16 cellular contexts compared by ENCODE assay signal in the genomic region with DNA sequence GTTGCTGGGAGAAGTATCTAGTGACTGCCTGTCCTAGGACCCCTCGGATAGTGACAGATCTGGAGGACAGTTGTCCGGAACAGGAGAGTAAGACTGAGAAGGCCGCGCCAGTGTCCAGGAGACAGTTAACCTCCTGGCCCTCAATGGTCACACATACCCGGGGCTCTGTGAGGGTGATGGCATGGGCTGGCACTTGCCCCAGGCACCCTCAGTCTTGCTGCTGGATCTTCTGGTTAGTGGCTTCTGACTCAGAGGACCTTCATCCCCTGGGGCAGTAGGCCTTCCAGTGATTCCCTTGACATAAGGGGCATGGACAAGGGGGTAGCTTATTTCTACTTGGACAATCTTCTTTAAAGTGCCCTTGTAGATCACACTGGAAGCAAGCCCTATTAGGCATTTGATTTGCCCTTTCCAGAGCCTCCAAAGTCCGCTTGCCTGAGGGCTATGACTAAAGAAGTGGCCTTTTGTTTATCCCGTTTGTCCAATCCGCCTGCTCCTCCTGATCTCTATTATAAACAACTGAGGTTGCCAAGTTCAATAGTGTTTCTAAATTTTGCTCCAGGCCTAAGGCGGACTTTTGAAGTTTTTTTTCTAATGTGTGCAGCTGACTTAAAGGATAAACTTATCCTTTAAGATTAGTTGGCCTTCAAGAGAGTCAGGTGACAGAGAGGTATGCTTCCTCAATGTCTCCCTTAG. TPM values are rescaled to one million over a fixed set of nuclear protein-coding genes. Genes with fewer than 3 reads are reported as not detected.
A peak's percentile ranks its signal among the peaks of the same experiment; 100 is the strongest.
DNase-seq lines count a peak whose midpoint lies in the region; TF ChIP-seq lines count a peak whose summit lies in the region.
"Not testable (repeated sequence)": the region's sequence is repeated elsewhere in the genome, so short reads cannot be mapped to it uniquely, and the experiment has no call there.
"Had no signal": no experiment of that assay in that cellular context is flagged by ENCODE, and none has a peak within 500 bp of the region (broad histone marks: within the 10 kb centered on the region; RNA-seq: fewer than 3 reads in every experiment).

No MANE protein-coding gene starts in this region.

- H2BK15ac ChIP-seq in mesenchymal stem cell (ENCODE audit: low read depth, poor library complexity, severe bottlenecking) = not testable (repeated sequence)

- H2BK120ac ChIP-seq in mesenchymal stem cell (ENCODE audit: low read depth, low read length) = peak overlapping the region; percentile 61

- CTCF ChIA-PET in mammary epithelial cell (lab: Charles Lee; ENCODE audit: low non-redundant PET) = not testable (repeated sequence)

- H3F3A ChIP-seq in GM23248 (ENCODE audit: insufficient read depth); smooth muscle cell (ENCODE audit: low read depth): not testable (repeated sequence)

- H3K18ac ChIP-seq in mesenchymal stem cell (ENCODE audit: low read depth in 1 of 2, low read length in 2 of 2) = peak overlapping the region in 1 of 2 experiments; percentile 38

- not testable (repeated sequence) for H4K91ac ChIP-seq in mesenchymal stem cell (ENCODE audit: low read length)

- H3K4me3 ChIP-seq in GM23248; mammary epithelial cell (replicated peaks in 1 of 3; ENCODE audit: insufficient read depth in 1 of 3, low read depth in 2 of 3, low read length in 3 of 3); fibroblast of the aortic adventitia (ENCODE audit: low read depth, low read length); mesenchymal stem cell (ENCODE audit: insufficient read depth in 1 of 2, low read depth in 1 of 2, low read length in 2 of 2); smooth muscle cell: not testable (repeated sequence)

- H3K27ac ChIP-seq in GM23248; mammary epithelial cell (ENCODE audit: insufficient read depth, low read depth, low read length); mesenchymal stem cell (ENCODE audit: low read length, poor library complexity, severe bottlenecking); smooth muscle cell (ENCODE audit: low read depth): not testable (repeated sequence)
- peak overlapping the region; percentile 60 for H3K27ac ChIP-seq in VCaP

- in situ Hi-C loops in GM23248 (cut with MboI); mammary epithelial cell (cut with MboI; ENCODE audit: low sequenced_read_pairs in 2 of 2): not testable (repeated sequence)

- peak overlapping the region in 1 of 2 experiments; percentile 82 for H2BK12ac ChIP-seq in mesenchymal stem cell (ENCODE audit: low read length in 2 of 2)

- not testable (repeated sequence) for H3K9me3 ChIP-seq in GM23248 (ENCODE audit: low read depth); mammary epithelial cell (replicated peaks; ENCODE audit: insufficient read depth, low read length); mesenchymal stem cell (ENCODE audit: control insufficient read depth, low read length); smooth muscle cell (replicated peaks; ENCODE audit: low read depth)

- not testable (repeated sequence) for H4K20me1 ChIP-seq in GM23248 (ENCODE audit: insufficient read depth); mammary epithelial cell (ENCODE audit: insufficient read depth, low read length); smooth muscle cell (ENCODE audit: low read depth)

- not testable (repeated sequence) for H3K79me2 ChIP-seq in GM23248 (ENCODE audit: insufficient read depth); mammary epithelial cell (ENCODE audit: insufficient read depth, low read length); smooth muscle cell (ENCODE audit: low read depth)

- not testable (repeated sequence) for H3K4me2 ChIP-seq in GM23248 (ENCODE audit: unreplicated experiment); mammary epithelial cell (ENCODE audit: insufficient read depth, low read depth, low read length); mesenchymal stem cell (ENCODE audit: low read length, poor library complexity, severe bottlenecking)
- peak overlapping the region; percentile 25 for H3K4me2 ChIP-seq in smooth muscle cell

- not testable (repeated sequence) for H3K14ac ChIP-seq in mesenchymal stem cell (ENCODE audit: low read length in 2 of 2)

- BruUV-seq in mammary epithelial cell (replicated peaks; lab: Mats Ljungman, UMichigan) = not testable (repeated sequence)

- dilution Hi-C loops in mammary epithelial cell (cut with HindIII; ENCODE audit: low sequenced_read_pairs) = not testable (repeated sequence)

- not testable (repeated sequence) for H3K23ac ChIP-seq in mesenchymal stem cell (ENCODE audit: low read length in 2 of 2)

- H2AK5ac ChIP-seq in mesenchymal stem cell (ENCODE audit: low read length, severe bottlenecking) = not testable (repeated sequence)

- DNase-seq in AG09319 (ENCODE audit: extremely low read depth, low read depth) = peak; percentile 78
- DNase-seq in GM23248 = peak; percentile 82
- DNase-seq in NCI-H146 (lab: John Stamatoyannopoulos, UW) = peak; percentile 2
- peak; percentile 79 for DNase-seq in mammary epithelial cell
- peak; percentile 87 for DNase-seq in fibroblast of the aortic adventitia (ENCODE audit: low read depth)
- DNase-seq in mesenchymal stem cell = peak; percentile 92
- DNase-seq in smooth muscle cell (lab: John Stamatoyannopoulos, UW; ENCODE audit: unreplicated experiment) = not testable (repeated sequence)

- H3K9ac ChIP-seq in GM23248; mammary epithelial cell (ENCODE audit: insufficient read depth, low read length); mesenchymal stem cell (ENCODE audit: low read length); smooth muscle cell (ENCODE audit: low read depth): not testable (repeated sequence)

- not testable (repeated sequence) for H3K9me2 ChIP-seq in GM23248 (ENCODE audit: insufficient read depth)

- H2BK5ac ChIP-seq in mesenchymal stem cell (ENCODE audit: low read depth, low read length, poor library complexity, severe bottlenecking) = not testable (repeated sequence)

- not testable (repeated sequence) for H3K79me1 ChIP-seq in mesenchymal stem cell (replicated peaks; ENCODE audit: low read length, poor library complexity, severe bottlenecking)

- not testable (repeated sequence) for H3K36me3 ChIP-seq in GM23248 (ENCODE audit: low read depth); mammary epithelial cell (ENCODE audit: insufficient read depth, low read length); mesenchymal stem cell (ENCODE audit: control insufficient read depth in 1 of 2, insufficient read depth in 2 of 2, low read depth in 1 of 2, low read length in 2 of 2); smooth muscle cell (ENCODE audit: low read depth)

- 55 to 59% methylated on average over 9 of the region's 9 CpGs for WGBS in GM23248 (ENCODE audit: low coverage in 1 of 2, low lambda C conversion rate in 2 of 2, missing lambda C conversion rate in 2 of 2), 2 experiments
- 47% methylated on average over 9 of the region's 9 CpGs for WGBS in mammary epithelial cell (ENCODE audit: low coverage, missing lambda C conversion rate)
- 65% methylated on average over 9 of the region's 9 CpGs for WGBS in mesenchymal stem cell
- 58% methylated on average over 9 of the region's 9 CpGs for WGBS in smooth muscle cell (ENCODE audit: low lambda C conversion rate)

- TF ChIP-seq CTCF in AG09319 (IDR thresholded peaks at IDR 0.05; ENCODE audit: low read depth, low read length); VCaP (conservative IDR thresholded peaks at IDR 0.05); mammary epithelial cell (conservative IDR thresholded peaks at IDR 0.05 in 1 of 2, IDR thresholded peaks at IDR 0.05 in 1 of 2; ENCODE audit: extremely low read depth in 1 of 2, insufficient read depth in 1 of 2, low read depth in 1 of 2, low read length in 2 of 2); fibroblast of the aortic adventitia (IDR thresholded peaks at IDR 0.05; ENCODE audit: insufficient read depth, low read length); smooth muscle cell (IDR thresholded peaks at IDR 0.05; ENCODE audit: borderline replicate concordance, insufficient read depth, poor library complexity, severe bottlenecking): not testable (repeated sequence)

- intact Hi-C loops in mammary epithelial cell (cut with micrococcal nuclease) = not testable (repeated sequence)

- H3K4ac ChIP-seq in mesenchymal stem cell (ENCODE audit: low read depth in 1 of 2, low read length in 2 of 2) = peak overlapping the region in 1 of 2 experiments; percentile 51

- not testable (repeated sequence) for H4K8ac ChIP-seq in mesenchymal stem cell (ENCODE audit: low read length)

- H3K27me3 ChIP-seq in GM23248 (replicated peaks; ENCODE audit: insufficient read depth); mammary epithelial cell (ENCODE audit: insufficient read depth, low read length); mesenchymal stem cell (ENCODE audit: control insufficient read depth in 1 of 2, insufficient read depth in 1 of 2, low read length in 2 of 2); smooth muscle cell (ENCODE audit: low read depth): not testable (repeated sequence)

- peaks cover 11% of the 10 kb centered on the region for H3K4me1 ChIP-seq in GM23248 (ENCODE audit: insufficient read depth)
- peaks cover 29% of the 10 kb centered on the region for H3K4me1 ChIP-seq in mammary epithelial cell (ENCODE audit: insufficient read depth, low read length)
- H3K4me1 ChIP-seq in mesenchymal stem cell (ENCODE audit: control insufficient read depth, insufficient read depth, low read depth, low read length); smooth muscle cell (ENCODE audit: low read depth): not testable (repeated sequence)

- not testable (repeated sequence) for H2AFZ ChIP-seq in GM23248; mammary epithelial cell (ENCODE audit: low read depth, low read length); mesenchymal stem cell (ENCODE audit: low read depth, low read length); smooth muscle cell (ENCODE audit: low read depth)

RNA-seq across cellular contexts. Expression of a gene that starts 8.7 kb away (rescaled TPM):
- total RNA-seq in GM23248 (2014; rRNA removed; shearing (Covaris generic)) = not detected in 2 replicates
- not detected in 2 replicates for polyA plus RNA-seq in GM23248 (2016; fragmentation: Nextera tagmentation; extraction: Ambion mirVana)
- total RNA-seq in mammary epithelial cell = not detected
- polyA plus RNA-seq in mammary epithelial cell = not detected
- not detected for polyA minus RNA-seq in mammary epithelial cell
- total RNA-seq in fibroblast of the aortic adventitia (ENCODE audit: low replicate concordance) = not detected in 2 replicates
- not detected for polyA plus RNA-seq in mesenchymal stem cell (2013, experiment 1 of 2)
- not detected for polyA plus RNA-seq in mesenchymal stem cell (2013, experiment 2 of 2)
- not detected in 2 replicates for total RNA-seq in smooth muscle cell
- not detected in 2 replicates for polyA plus RNA-seq in smooth muscle cell
- total RNA-seq: activated CD4-positive, alpha-beta memory T cell treated with anti-CD3 and anti-CD28 coated beads for 36 hours; cardiac muscle cell; esophagus muscularis mucosa; mononuclear cell; Right ventricle myocardium superior; T-helper 1 cell treated with Interleukin-12 subunit alpha and Interleukin-12 subunit beta and Interleukin-4 antibody, amounts not matched to agents 30 ng/mL and 1 ng/mL, for 36 hours; urinary bladder; WTC11 had no signal
- polyA plus RNA-seq: cardiac muscle cell, urinary bladder had no signal
